2 cellular contexts compared by ENCODE assay signal in genomic region chr2:227383687-227384086, GRCh38.
TF ChIP-seq lines count a peak whose summit lies in the region.

No MANE protein-coding gene starts in this region.

TF ChIP-seq in A549, 52 proteins besides CTCF, POLR2A, EP300 and RAD21:
- TF ChIP-seq MAZ (IDR thresholded peaks at IDR 0.05; ENCODE audit: borderline replicate concordance, low read depth, low read length) (no peak), NPAS2 (CRISPR knock-in tag; IDR thresholded peaks at IDR 0.05; ENCODE audit: borderline replicate concordance) (no peak), ZC3H11A (IDR thresholded peaks at IDR 0.05) (no peak), HEYL (CRISPR knock-in tag; IDR thresholded peaks at IDR 0.05) (no peak), JUN (IDR thresholded peaks at IDR 0.05) (no peak), PHF8 (IDR thresholded peaks at IDR 0.05; ENCODE audit: borderline replicate concordance, low read depth) (no peak), RARB (CRISPR knock-in tag; IDR thresholded peaks at IDR 0.05) (no peak), EHMT2 (IDR thresholded peaks at IDR 0.05; ENCODE audit: low read depth) (no peak), GATA3 (IDR thresholded peaks at IDR 0.05; ENCODE audit: borderline replicate concordance) (no peak), FOXS1 (CRISPR knock-in tag; IDR thresholded peaks at IDR 0.05) (no peak), MAX (IDR thresholded peaks at IDR 0.05) (no peak), CBX2 (IDR thresholded peaks at IDR 0.05; ENCODE audit: borderline replicate concordance, low read depth) (no peak), ZSCAN20 (CRISPR knock-in tag; IDR thresholded peaks at IDR 0.05) (no peak), CBX8 (IDR thresholded peaks at IDR 0.05) (no peak)
- TF ChIP-seq, protein P1, sequence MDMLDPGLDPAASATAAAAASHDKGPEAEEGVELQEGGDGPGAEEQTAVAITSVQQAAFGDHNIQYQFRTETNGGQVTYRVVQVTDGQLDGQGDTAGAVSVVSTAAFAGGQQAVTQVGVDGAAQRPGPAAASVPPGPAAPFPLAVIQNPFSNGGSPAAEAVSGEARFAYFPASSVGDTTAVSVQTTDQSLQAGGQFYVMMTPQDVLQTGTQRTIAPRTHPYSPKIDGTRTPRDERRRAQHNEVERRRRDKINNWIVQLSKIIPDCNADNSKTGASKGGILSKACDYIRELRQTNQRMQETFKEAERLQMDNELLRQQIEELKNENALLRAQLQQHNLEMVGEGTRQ (IDR thresholded peaks at IDR 0.05), result no peak
- TF ChIP-seq, protein P2, sequence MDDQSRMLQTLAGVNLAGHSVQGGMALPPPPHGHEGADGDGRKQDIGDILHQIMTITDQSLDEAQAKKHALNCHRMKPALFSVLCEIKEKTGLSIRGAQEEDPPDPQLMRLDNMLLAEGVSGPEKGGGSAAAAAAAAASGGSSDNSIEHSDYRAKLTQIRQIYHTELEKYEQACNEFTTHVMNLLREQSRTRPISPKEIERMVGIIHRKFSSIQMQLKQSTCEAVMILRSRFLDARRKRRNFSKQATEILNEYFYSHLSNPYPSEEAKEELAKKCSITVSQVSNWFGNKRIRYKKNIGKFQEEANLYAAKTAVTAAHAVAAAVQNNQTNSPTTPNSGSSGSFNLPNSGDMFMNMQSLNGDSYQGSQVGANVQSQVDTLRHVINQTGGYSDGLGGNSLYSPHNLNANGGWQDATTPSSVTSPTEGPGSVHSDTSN (IDR thresholded peaks at IDR 0.05), result no peak

TF ChIP-seq in IMR-90, 13 proteins besides CTCF, POLR2A, EP300 and RAD21:
- TF ChIP-seq MXI1 (IDR thresholded peaks at IDR 0.05; ENCODE audit: borderline replicate concordance, low read depth, low read length), result no peak
- TF ChIP-seq NFE2L2 (IDR thresholded peaks at IDR 0.05; ENCODE audit: low read depth, low read length), result no peak
- TF ChIP-seq MAZ (IDR thresholded peaks at IDR 0.05; ENCODE audit: borderline replicate concordance, low read depth, low read length), result no peak
